In the genomic region with DNA sequence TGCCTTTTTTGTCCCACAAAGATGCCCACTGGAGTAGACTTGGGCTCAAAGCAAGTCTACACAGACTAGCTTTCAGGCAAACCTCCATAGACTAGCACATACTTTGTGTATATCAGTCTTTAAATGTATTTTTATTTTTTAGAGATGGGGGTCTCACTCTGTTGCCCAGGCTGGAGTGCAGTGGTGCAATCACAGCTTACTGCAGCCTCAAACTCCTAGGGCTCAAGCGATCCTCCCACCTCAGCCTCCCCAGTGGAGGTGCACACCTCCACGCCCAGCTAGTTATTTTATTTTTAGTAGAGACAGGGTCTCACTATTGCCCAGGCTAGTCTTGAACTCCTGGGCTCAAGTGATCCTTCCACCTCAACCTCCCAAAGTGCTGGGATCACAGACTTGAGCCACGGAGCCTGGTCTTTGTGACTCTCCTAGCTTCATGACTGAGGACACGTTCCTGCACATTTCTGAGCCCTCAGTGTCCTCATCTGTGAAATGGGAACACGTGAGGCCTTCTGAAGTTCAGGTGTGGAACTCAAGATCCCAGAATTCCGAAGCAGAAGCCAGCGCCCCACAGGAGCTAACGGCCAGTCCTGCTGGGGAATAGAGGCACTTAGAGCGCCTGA, we compare ENCODE assay signal across 12 cellular contexts. TPM values are rescaled to one million over a fixed set of nuclear protein-coding genes. Genes with fewer than 3 reads are reported as not detected.
A peak's percentile ranks its signal among the peaks of the same experiment; 100 is the strongest.
DNase-seq lines count a peak whose midpoint lies in the region; ATAC-seq, FAIRE-seq and TF ChIP-seq lines count a peak whose summit lies in the region.
"Had no signal": no experiment of that assay in that cellular context is flagged by ENCODE, and none has a peak within 500 bp of the region (broad histone marks: within the 10 kb centered on the region; RNA-seq: fewer than 3 reads in every experiment).

No MANE protein-coding gene starts in this region.

- POLR2A ChIA-PET in CD8-positive, alpha-beta memory T cell (lab: Charles Lee): interaction anchor here (0.7 to 1.6 kb wide), 16 partner anchors 7 to 260 kb away, joined by 3 to 16 read pairs (median 4); a partner anchor contains a TSS
- POLR2A ChIA-PET in RWPE1 (lab: Yijun Ruan, JAX; ENCODE audit: low non-redundant PET): interaction anchor here (0.5 to 1.2 kb wide), 4 partner anchors 14 to 111 kb away, joined by 3 to 4 read pairs (median 3); no protein-coding TSS in a partner anchor

- no peaks in the 10 kb centered on the region for H3K36me3 Mint-ChIP-seq in CD8-positive, alpha-beta memory T cell
- H3K36me3 Mint-ChIP-seq: type B pancreatic cell had no signal

- H3K27ac ChIP-seq in CD8-positive, alpha-beta memory T cell (ENCODE audit: low read depth, low read length): peak overlapping the region; percentile 86
- H3K27ac ChIP-seq in RWPE1 (peak overlapping the region; percentile 93), kidney (ENCODE audit: low read depth in 2 of 2, low read length in 2 of 2) (peak overlapping the region; percentile 57 to 59), skin epidermis (peak overlapping the region in 20 of 21 experiments; percentile 35 to 94 (median 84))

- no peaks in the 10 kb centered on the region for H3K27me3 ChIP-seq in CD8-positive, alpha-beta memory T cell (ENCODE audit: insufficient read depth, low read length, poor library complexity, severe bottlenecking)

- H3K4me1 Mint-ChIP-seq in CD8-positive, alpha-beta memory T cell: peaks cover 26 to 43% (median 33%) of the 10 kb centered on the region in 3 donors

- H3K36me3 ChIP-seq in CD8-positive, alpha-beta memory T cell (ENCODE audit: insufficient read depth, low read length): no peaks in the 10 kb centered on the region
- H3K36me3 ChIP-seq in kidney (ENCODE audit: control insufficient read depth in 1 of 2, insufficient read depth in 2 of 2, low read length in 2 of 2): no peaks in the 10 kb centered on the region

- CTCF ChIA-PET in CD8-positive, alpha-beta memory T cell (lab: Charles Lee): interaction anchor here (0.8 to 9.4 kb wide), 16 partner anchors 8 to 311 kb away, joined by 3 to 71 read pairs (median 4); a partner anchor contains a TSS
- CTCF ChIA-PET in RWPE1 (lab: Yijun Ruan, JAX): interaction anchor here (1.5 kb wide), 1 partner anchor 30 kb away, joined by 7 read pairs; no protein-coding TSS in a partner anchor

- DNase-seq in CD8-positive, alpha-beta memory T cell: peak in 1 of 5 donors; percentile 25
- DNase-seq in RWPE1 (ENCODE audit: low spot score) (no peak), kidney (no peak), HTR-8/SVneo (ENCODE audit: insufficient read length, low spot score) (no peak), 8988T (no peak), mucosa of gallbladder (ENCODE audit: low spot score) (no peak)
- DNase-seq: amniotic stem cell, NCI-H526 treated with DMSO at 0.1 percent for 48 hours, occipital lobe had no signal

- H3K9ac ChIP-seq in kidney (ENCODE audit: low read length in 2 of 2): peak overlapping the region in 1 of 2 donors; percentile 7

- no peak for ATAC-seq in GM21390 (IDR thresholded peaks at IDR 0.05; ENCODE audit: unreplicated experiment)

- H3K9me3 ChIP-seq in CD8-positive, alpha-beta memory T cell (ENCODE audit: low read length): no peaks in the 10 kb centered on the region
- H3K9me3 ChIP-seq in kidney (ENCODE audit: control insufficient read depth in 1 of 2, low read length in 2 of 2): no peaks in the 10 kb centered on the region

- H3K4me1 ChIP-seq in CD8-positive, alpha-beta memory T cell (ENCODE audit: insufficient read depth, low read length): peaks cover 72% of the 10 kb centered on the region
- H3K4me1 ChIP-seq in kidney (ENCODE audit: control insufficient read depth in 1 of 2, insufficient read depth in 1 of 2, low read depth in 1 of 2, low read length in 2 of 2): peaks cover 0 to 10% of the 10 kb centered on the region in 2 donors

- H3K9me3 Mint-ChIP-seq in CD8-positive, alpha-beta memory T cell: no peaks in the 10 kb centered on the region
- H3K9me3 Mint-ChIP-seq: type B pancreatic cell had no signal

- H3K27ac Mint-ChIP-seq in CD8-positive, alpha-beta memory T cell: peak overlapping the region in 3 of 8 donors; percentile 17 to 98 (median 87)
- H3K27ac Mint-ChIP-seq: type B pancreatic cell had no signal

- TF ChIP-seq CTCF in RWPE1 (conservative IDR thresholded peaks at IDR 0.05; ENCODE audit: low read depth) (no peak), kidney (IDR thresholded peaks at IDR 0.05; ENCODE audit: borderline replicate concordance, extremely low read depth, insufficient read depth) (no peak)

- FAIRE-seq in kidney (lab: Jason Lieb, UNC) (no peak), HTR-8/SVneo (lab: Jason Lieb, UNC) (no peak)

- intact Hi-C loops in kidney (cut with DNase I): no loop called here

- H3K27me3 Mint-ChIP-seq in CD8-positive, alpha-beta memory T cell: peaks cover 0 to 1% of the 10 kb centered on the region in 2 donors
- H3K27me3 Mint-ChIP-seq: type B pancreatic cell had no signal

- H3K4me3 ChIP-seq in CD8-positive, alpha-beta memory T cell (ENCODE audit: low read length): no peak overlapping the region
- H3K4me3 ChIP-seq in kidney (ENCODE audit: low read length in 2 of 2) (no peak overlapping the region), skin epidermis (no peak overlapping the region)

- peak overlapping the region in 2 of 7 donors; percentile 68 to 74 for H3K4me3 Mint-ChIP-seq in CD8-positive, alpha-beta memory T cell
- H3K4me3 Mint-ChIP-seq: type B pancreatic cell had no signal

RNA-seq across cellular contexts. Expression of a gene that starts 5.1 kb away (rescaled TPM):
- 100 to 1,000 TPM; 259 to 270 TPM for total RNA-seq in CD8-positive, alpha-beta memory T cell
- 127 TPM for polyA plus RNA-seq in CD8-positive, alpha-beta memory T cell
- total RNA-seq in kidney: 273 TPM
- polyA plus RNA-seq in kidney (ENCODE audit: insufficient read depth, low read depth, low replicate concordance): 132 TPM
- total RNA-seq in mucosa of gallbladder: 349 TPM

RNA-seq across cellular contexts. Expression of a gene that starts 40.5 kb away (rescaled TPM):
- total RNA-seq in CD8-positive, alpha-beta memory T cell: 100 to 1,000 TPM; 268 to 298 TPM
- polyA plus RNA-seq in CD8-positive, alpha-beta memory T cell: 86.3 TPM
- 75.6 TPM for total RNA-seq in kidney
- polyA plus RNA-seq in kidney (ENCODE audit: insufficient read depth, low read depth, low replicate concordance): 38.5 TPM
- total RNA-seq in mucosa of gallbladder: 78.4 TPM
